8 cellular contexts compared by ENCODE assay signal in genomic region chr12:14948672-14949071, GRCh38. TPM values are rescaled to one million over a fixed set of nuclear protein-coding genes. Genes with fewer than 3 reads are reported as not detected.
DNase-seq lines count a peak whose midpoint lies in the region; ATAC-seq, FAIRE-seq and TF ChIP-seq lines count a peak whose summit lies in the region.

No MANE protein-coding gene starts in this region.

- peaks cover 8 to 78% (median 46%) of the 10 kb centered on the region in 3 donors for H3K4me1 ChIP-seq in esophagus squamous epithelium

- H3K27ac Mint-ChIP-seq in activated CD8-positive, alpha-beta memory T cell treated with anti-CD3 and anti-CD28 coated beads, Interleukin-2, amount 10 ng/mL, durations not matched to agents 7 days and 5 days, result peak overlapping the region; percentile 95
- peak overlapping the region; percentile 89 for H3K27ac Mint-ChIP-seq in nephron progenitor cell

- H3K9me3 ChIP-seq in esophagus squamous epithelium, result no peaks in the 10 kb centered on the region

- no peaks in the 10 kb centered on the region for H3K27me3 ChIP-seq in esophagus squamous epithelium

- H3K9me3 Mint-ChIP-seq in activated CD8-positive, alpha-beta memory T cell treated with anti-CD3 and anti-CD28 coated beads, Interleukin-2, amount 10 ng/mL, durations not matched to agents 7 days and 5 days (ENCODE audit: low read depth), result no peaks in the 10 kb centered on the region
- no peaks in the 10 kb centered on the region for H3K9me3 Mint-ChIP-seq in nephron progenitor cell

- DNase-seq in activated CD8-positive, alpha-beta memory T cell treated with anti-CD3 and anti-CD28 coated beads, Interleukin-2, amount 10 ng/mL, durations not matched to agents 7 days and 5 days, result peak; percentile 78
- DNase-seq in activated CD8-positive, alpha-beta memory T cell treated with anti-CD3 and anti-CD28 coated beads for 24 hours, result no peak
- DNase-seq in HCEC 1CT, result peak; percentile 84
- peak; percentile 92 for DNase-seq in M059J (ENCODE audit: low read depth)
- peak; percentile 32 to 46 for DNase-seq in activated CD4-positive, alpha-beta T cell treated with anti-CD3 and anti-CD28 coated beads, Interleukin-2, amount 50 U/mL, for 4 hours
- peak; percentile 26 for DNase-seq in esophagus squamous epithelium (lab: John Stamatoyannopoulos, UW)
- DNase-seq in nephron progenitor cell, result no peak
- no peak for DNase-seq in HTR-8/SVneo (ENCODE audit: insufficient read length, low spot score)

- CTCF ChIA-PET in activated CD8-positive, alpha-beta memory T cell treated with anti-CD3 and anti-CD28 coated beads, Interleukin-2, amount 10 ng/mL, durations not matched to agents 7 days and 5 days (lab: Charles Lee), result interaction anchor here (0.9 to 2.4 kb wide), 5 partner anchors 11 to 98 kb away, joined by 3 to 7 read pairs (median 4); no protein-coding TSS in a partner anchor

- peak overlapping the region; percentile 36 to 80 (median 67) for H3K27ac ChIP-seq in esophagus squamous epithelium

- no peak for FAIRE-seq in HTR-8/SVneo (lab: Jason Lieb, UNC)

- H3K36me3 ChIP-seq in esophagus squamous epithelium, result peaks cover 0 to 37% (median 4%) of the 10 kb centered on the region in 3 donors

- no peaks in the 10 kb centered on the region for H3K27me3 Mint-ChIP-seq in activated CD8-positive, alpha-beta memory T cell treated with anti-CD3 and anti-CD28 coated beads, Interleukin-2, amount 10 ng/mL, durations not matched to agents 7 days and 5 days
- H3K27me3 Mint-ChIP-seq in nephron progenitor cell (ENCODE audit: low read depth, poor library complexity), result peaks cover 3% of the 10 kb centered on the region

- WGBS in esophagus squamous epithelium, 2 donors, result 39 to 41% methylated on average over 3 of the region's 3 CpGs

- H3K4me1 Mint-ChIP-seq in activated CD8-positive, alpha-beta memory T cell treated with anti-CD3 and anti-CD28 coated beads, Interleukin-2, amount 10 ng/mL, durations not matched to agents 7 days and 5 days, result peaks cover 82% of the 10 kb centered on the region
- H3K4me1 Mint-ChIP-seq in nephron progenitor cell, result peaks cover 42% of the 10 kb centered on the region

- peak overlapping the region; percentile 81 for H3K4me3 Mint-ChIP-seq in activated CD8-positive, alpha-beta memory T cell treated with anti-CD3 and anti-CD28 coated beads, Interleukin-2, amount 10 ng/mL, durations not matched to agents 7 days and 5 days
- peak overlapping the region; percentile 4 for H3K4me3 Mint-ChIP-seq in nephron progenitor cell

- intact Hi-C loops in esophagus squamous epithelium (cut with DNase I), result no loop called here

- H3K36me3 Mint-ChIP-seq in activated CD8-positive, alpha-beta memory T cell treated with anti-CD3 and anti-CD28 coated beads, Interleukin-2, amount 10 ng/mL, durations not matched to agents 7 days and 5 days, result peaks cover 84% of the 10 kb centered on the region
- no peaks in the 10 kb centered on the region for H3K36me3 Mint-ChIP-seq in nephron progenitor cell (ENCODE audit: low read depth)

- TF ChIP-seq CTCF in esophagus squamous epithelium (IDR thresholded peaks at IDR 0.05) (no peak), nephron progenitor cell (IDR thresholded peaks at IDR 0.05) (no peak)

- peak overlapping the region in 1 of 4 donors; percentile 6 for H3K4me3 ChIP-seq in esophagus squamous epithelium

- peak in 1 of 4 donors; percentile 27 for TF ChIP-seq POLR2A in esophagus squamous epithelium (IDR thresholded peaks at IDR 0.05)

- peak; percentile 85 for ATAC-seq in activated CD8-positive, alpha-beta memory T cell treated with anti-CD3 and anti-CD28 coated beads, Interleukin-2, amount 10 ng/mL, durations not matched to agents 7 days and 5 days

RNA-seq across cellular contexts. Expression of gene ERP27, which starts 10.3 kb away (rescaled TPM):
- 1 to 10 TPM; 5.4 to 7.7 TPM for total RNA-seq in activated CD8-positive, alpha-beta memory T cell treated with anti-CD3 and anti-CD28 coated beads, Interleukin-2, amount 10 ng/mL, durations not matched to agents 7 days and 5 days
- not detected in 2 replicates for total RNA-seq in M059J (2014; rRNA removed; shearing (Covaris generic))
- total RNA-seq in esophagus squamous epithelium, result 1 to 10 TPM in 2 of 4 donors, under 1 TPM in 1, not detected in 1; 0.57 to 5.5 (median 1.9) TPM

RNA-seq across cellular contexts. Expression of gene ARHGDIB, which starts 12.7 kb away (rescaled TPM):
- total RNA-seq in activated CD8-positive, alpha-beta memory T cell treated with anti-CD3 and anti-CD28 coated beads, Interleukin-2, amount 10 ng/mL, durations not matched to agents 7 days and 5 days, result 1,000 to 10,000 TPM; 1,208 to 1,284 TPM
- total RNA-seq in M059J (2014; rRNA removed; shearing (Covaris generic)), result 14.9 and 17.7 TPM in 2 replicates
- total RNA-seq in esophagus squamous epithelium, result 10 to 100 TPM; 17.2 to 91.1 (median 62.0) TPM

RNA-seq across cellular contexts. Expression of gene PDE6H, which starts 24.2 kb away (rescaled TPM):
- total RNA-seq in activated CD8-positive, alpha-beta memory T cell treated with anti-CD3 and anti-CD28 coated beads, Interleukin-2, amount 10 ng/mL, durations not matched to agents 7 days and 5 days, result not detected
- total RNA-seq in M059J (2014; rRNA removed; shearing (Covaris generic)), result not detected in 2 replicates
- not detected for total RNA-seq in esophagus squamous epithelium

Comparison
In these comparisons a context has a peak if more than half of its experiments do, and no peak if none do; other contexts are left out.
1. DNase-seq: peak in activated CD8-positive, alpha-beta memory T cell treated with anti-CD3 and anti-CD28 coated beads, Interleukin-2, amount 10 ng/mL, durations not matched to agents 7 days and 5 days (single experiment), HCEC 1CT (single experiment), M059J (single experiment), activated CD4-positive, alpha-beta T cell treated with anti-CD3 and anti-CD28 coated beads, Interleukin-2, amount 50 U/mL, for 4 hours (2 of 2) and esophagus squamous epithelium (single experiment); none in activated CD8-positive, alpha-beta memory T cell treated with anti-CD3 and anti-CD28 coated beads for 24 hours (single experiment), nephron progenitor cell (single experiment) and HTR-8/SVneo (single experiment).
2. RNA of gene ARHGDIB, which starts 12.7 kb away (total RNA-seq): 1,208 to 1,284 TPM in activated CD8-positive, alpha-beta memory T cell treated with anti-CD3 and anti-CD28 coated beads, Interleukin-2, amount 10 ng/mL, durations not matched to agents 7 days and 5 days; 17.2 to 91.1 TPM in esophagus squamous epithelium and 14.9 to 17.7 TPM in M059J; every median in the first group is over 10 times any median in the second.